8 cellular contexts compared by ENCODE assay signal in genomic region chr7:23469150-23469960, GRCh38. TPM values are rescaled to one million over a fixed set of nuclear protein-coding genes. Genes with fewer than 3 reads are reported as not detected.
A peak's percentile ranks its signal among the peaks of the same experiment; 100 is the strongest.
DNase-seq lines count a peak whose midpoint lies in the region; ATAC-seq lines count a peak whose summit lies in the region.

No MANE protein-coding gene starts in this region.

- CTCF ChIA-PET in activated CD4-positive, alpha-beta T cell treated with anti-CD3 and anti-CD28 coated beads for 36 hours (lab: Charles Lee) = interaction anchor here (0.5 to 2.0 kb wide), 2 partner anchors 10 to 41 kb away, joined by 3 to 5 read pairs; no protein-coding TSS in a partner anchor

- H3K4me3 Mint-ChIP-seq in activated CD4-positive, alpha-beta T cell treated with anti-CD3 and anti-CD28 coated beads for 36 hours = peak overlapping the region; percentile 77
- peak overlapping the region; percentile 86 for H3K4me3 Mint-ChIP-seq in activated naive CD8-positive, alpha-beta T cell treated with anti-CD3 and anti-CD28 coated beads for 36 hours

- peaks cover 30% of the 10 kb centered on the region for H3K4me1 Mint-ChIP-seq in activated CD4-positive, alpha-beta T cell treated with anti-CD3 and anti-CD28 coated beads for 36 hours
- H3K4me1 Mint-ChIP-seq in activated naive CD8-positive, alpha-beta T cell treated with anti-CD3 and anti-CD28 coated beads for 36 hours = peaks cover 31% of the 10 kb centered on the region

- intact Hi-C loops in activated CD4-positive, alpha-beta T cell treated with anti-CD3 and anti-CD28 coated beads for 36 hours (cut with DNase I, micrococcal nuclease) = loop anchor here in 1 of 2 experiments (1.0 kb wide), 1 partner anchor 96 kb away; no protein-coding TSS in a partner anchor

- peaks cover 2% of the 10 kb centered on the region for H3K36me3 Mint-ChIP-seq in activated CD4-positive, alpha-beta T cell treated with anti-CD3 and anti-CD28 coated beads for 36 hours (ENCODE audit: low read depth)
- H3K36me3 Mint-ChIP-seq in activated naive CD8-positive, alpha-beta T cell treated with anti-CD3 and anti-CD28 coated beads for 36 hours = peaks cover 1% of the 10 kb centered on the region

- H3K27me3 Mint-ChIP-seq in activated CD4-positive, alpha-beta T cell treated with anti-CD3 and anti-CD28 coated beads for 36 hours = peaks cover 60% of the 10 kb centered on the region
- H3K27me3 Mint-ChIP-seq in activated naive CD8-positive, alpha-beta T cell treated with anti-CD3 and anti-CD28 coated beads for 36 hours = peaks cover 82% of the 10 kb centered on the region

- H3K27ac Mint-ChIP-seq in activated CD4-positive, alpha-beta T cell treated with anti-CD3 and anti-CD28 coated beads for 36 hours = no peak overlapping the region
- no peak overlapping the region for H3K27ac Mint-ChIP-seq in activated naive CD8-positive, alpha-beta T cell treated with anti-CD3 and anti-CD28 coated beads for 36 hours

- no peaks in the 10 kb centered on the region for H3K9me3 Mint-ChIP-seq in activated CD4-positive, alpha-beta T cell treated with anti-CD3 and anti-CD28 coated beads for 36 hours (ENCODE audit: low read depth)
- no peaks in the 10 kb centered on the region for H3K9me3 Mint-ChIP-seq in activated naive CD8-positive, alpha-beta T cell treated with anti-CD3 and anti-CD28 coated beads for 36 hours

- POLR2A ChIA-PET in activated CD4-positive, alpha-beta T cell treated with anti-CD3 and anti-CD28 coated beads for 36 hours (lab: Charles Lee) = interaction anchor here (0.6 kb wide), 2 partner anchors 13 to 78 kb away, joined by 3 to 5 read pairs; no protein-coding TSS in a partner anchor

- peak; percentile 62 for DNase-seq in activated CD4-positive, alpha-beta T cell treated with anti-CD3 and anti-CD28 coated beads for 36 hours
- no peak for DNase-seq in activated CD4-positive, alpha-beta T cell treated with anti-CD3 and anti-CD28 coated beads for 1 hour
- peak; percentile 62 for DNase-seq in NCI-H146 (lab: John Stamatoyannopoulos, UW)
- DNase-seq in activated naive CD8-positive, alpha-beta T cell treated with anti-CD3 and anti-CD28 coated beads for 36 hours = peak; percentile 38
- peak; percentile 37 for DNase-seq in stimulated activated naive CD8-positive, alpha-beta T cell treated with anti-CD3 and anti-CD28 coated beads, Interleukin-15, Interleukin-2, amounts not matched to agents 100 U/mL and 50 U/mL, for 24 hours
- DNase-seq in NCI-H2107 treated with DMSO at 0.1 percent for 48 hours (lab: John Stamatoyannopoulos, UW; ENCODE audit: unreplicated experiment) = no peak

- peak overlapping the region; percentile 86 for H3K4me3 ChIP-seq in iPS-11a (ENCODE audit: low read depth, low read length)

- ATAC-seq in activated CD4-positive, alpha-beta T cell treated with anti-CD3 and anti-CD28 coated beads for 36 hours = peak; percentile 10
- ATAC-seq in stimulated activated naive CD8-positive, alpha-beta T cell treated with anti-CD3 and anti-CD28 coated beads, Interleukin-15, Interleukin-2, amounts not matched to agents 100 U/mL and 50 U/mL, for 24 hours = no peak
- no peak for ATAC-seq in HG03196 (IDR thresholded peaks at IDR 0.05; ENCODE audit: unreplicated experiment)

RNA-seq across cellular contexts. Expression of gene IGF2BP3, which starts 0.9 kb away (rescaled TPM):
- 1 to 10 TPM in 1 of 2 experiments, under 1 TPM in 1; 0.64 to 1.1 TPM for total RNA-seq in activated CD4-positive, alpha-beta T cell treated with anti-CD3 and anti-CD28 coated beads for 36 hours
- total RNA-seq in activated naive CD8-positive, alpha-beta T cell treated with anti-CD3 and anti-CD28 coated beads for 36 hours = under 1 TPM; 0.41 to 0.70 TPM

Comparison
In these comparisons a context has a peak if more than half of its experiments do, and no peak if none do; other contexts are left out.
1. DNase-seq: peak in activated CD4-positive, alpha-beta T cell treated with anti-CD3 and anti-CD28 coated beads for 36 hours (single experiment), NCI-H146 (single experiment), activated naive CD8-positive, alpha-beta T cell treated with anti-CD3 and anti-CD28 coated beads for 36 hours (single experiment) and stimulated activated naive CD8-positive, alpha-beta T cell treated with anti-CD3 and anti-CD28 coated beads, Interleukin-15, Interleukin-2, amounts not matched to agents 100 U/mL and 50 U/mL, for 24 hours (single experiment); none in activated CD4-positive, alpha-beta T cell treated with anti-CD3 and anti-CD28 coated beads for 1 hour (single experiment) and NCI-H2107 treated with DMSO at 0.1 percent for 48 hours (single experiment).